In genomic region chr6:166342293-166343156, GRCh38 we compare ENCODE assay signal across 8 cellular contexts. TPM values are rescaled to one million over a fixed set of nuclear protein-coding genes. Genes with fewer than 3 reads are reported as not detected.
A peak's percentile ranks its signal among the peaks of the same experiment; 100 is the strongest.
DNase-seq lines count a peak whose midpoint lies in the region; FAIRE-seq and TF ChIP-seq lines count a peak whose summit lies in the region.

Gene SFT2D1 (minus strand): TSS chr6:166342545. CDS start chr6:166342481, 64 bp downstream.

- no peak for TF ChIP-seq RAD21 in SK-N-SH (IDR thresholded peaks at IDR 0.05; ENCODE audit: low read length)

- DNase-seq in GF-D8 (lab: John Stamatoyannopoulos, UW): peak; percentile 80
- DNase-seq in H54 (ENCODE audit: insufficient read length, low spot score): peak; percentile 72
- peak; percentile 66 for DNase-seq in LoVo (ENCODE audit: low spot score)
- DNase-seq in SK-N-SH: peak; percentile 98
- DNase-seq in activated naive CD4-positive, alpha-beta T cell treated with anti-CD3 and anti-CD28 coated beads, Interleukin-2, amount 50 U/mL, for 16 hours: peak; percentile 69
- peak; percentile 84 for DNase-seq in glomerular visceral epithelial cell (ENCODE audit: extremely low spot score)
- DNase-seq in osteoblast (ENCODE audit: insufficient read length, low spot score, missing footprints): peak; percentile 97
- DNase-seq in testis: peak; percentile 91

- TF ChIP-seq POLR2A in H54 (IDR thresholded peaks at IDR 0.05; ENCODE audit: low read depth, low read length): peak; percentile 91
- TF ChIP-seq POLR2A in testis (IDR thresholded peaks at IDR 0.05): no peak

- CTCF ChIA-PET in SK-N-SH (lab: Yijun Ruan, JAX): interaction anchor here (1.1 to 1.8 kb wide), 3 partner anchors 12 to 39 kb away, joined by 3 to 6 read pairs (median 4); no protein-coding TSS in a partner anchor

- H3K79me2 ChIP-seq in SK-N-SH (ENCODE audit: insufficient read depth) (peaks cover 53% of the 10 kb centered on the region), osteoblast (ENCODE audit: insufficient read depth, low read length) (peaks cover 52% of the 10 kb centered on the region)

- peak within 1 kb of the TSS; percentile 90 for H3K9ac ChIP-seq in SK-N-SH

- no peaks in the 10 kb centered on the region for H3K9me2 ChIP-seq in SK-N-SH

- H3K4me2 ChIP-seq in SK-N-SH (peak within 1 kb of the TSS; percentile 85), osteoblast (ENCODE audit: insufficient read depth, low read length) (peak within 1 kb of the TSS; percentile 81)

- FAIRE-seq in H54 (lab: Jason Lieb, UNC): no peak

- H3K27me3 ChIP-seq in SK-N-SH (ENCODE audit: insufficient read depth) (no peaks in the 10 kb centered on the region), osteoblast (ENCODE audit: insufficient read depth, low read length) (no peaks in the 10 kb centered on the region), testis (no peaks in the 10 kb centered on the region)

- H3F3A ChIP-seq in SK-N-SH (replicated peaks; ENCODE audit: insufficient read depth): no peaks in the 10 kb centered on the region

- H3K9me3 ChIP-seq in SK-N-SH (no peaks in the 10 kb centered on the region), osteoblast (ENCODE audit: low read depth, low read length) (no peaks in the 10 kb centered on the region), testis (no peaks in the 10 kb centered on the region)

- H3K4me1 ChIP-seq in SK-N-SH (ENCODE audit: control insufficient read depth in 1 of 2, insufficient read depth in 2 of 2, low read depth in 1 of 2, low read length in 1 of 2) (peaks cover 4 to 19% of the 10 kb centered on the region in 2 experiments; a peak in 2 of 4 replicates), osteoblast (ENCODE audit: insufficient read depth, low read length) (peaks cover 14% of the 10 kb centered on the region), testis (peaks cover 16% of the 10 kb centered on the region)

- intact Hi-C loops in testis (cut with DNase I; ENCODE audit: low total_unique reads): no loop called here

- H3K4me3 ChIP-seq in SK-N-SH (ENCODE audit: low read depth in 2 of 2, low read length in 1 of 2) (peak within 1 kb of the TSS; percentile 82 to 88), osteoblast (ENCODE audit: insufficient read depth, low read length) (peak within 1 kb of the TSS; percentile 95), testis (peak within 1 kb of the TSS; percentile 89 to 97)

- H2AFZ ChIP-seq in SK-N-SH (ENCODE audit: low read depth): peak within 1 kb of the TSS; percentile 89
- H2AFZ ChIP-seq in osteoblast (ENCODE audit: low read length): peak within 1 kb of the TSS; percentile 97

- TF ChIP-seq CTCF in SK-N-SH (IDR thresholded peaks at IDR 0.05): no peak
- no peak for TF ChIP-seq CTCF in osteoblast (IDR thresholded peaks at IDR 0.05; ENCODE audit: extremely low read depth, low read depth, low read length)
- TF ChIP-seq CTCF in testis (IDR thresholded peaks at IDR 0.05): no peak

- H3K27ac ChIP-seq in SK-N-SH (ENCODE audit: low read depth in 2 of 2, low read length in 1 of 2) (peak within 1 kb of the TSS; percentile 76 to 87; a peak in 3 of 4 replicates), osteoblast (ENCODE audit: low read depth, low read length) (peak within 1 kb of the TSS; percentile 92), testis (peak within 1 kb of the TSS; percentile 85 to 86)

- H3K36me3 ChIP-seq in SK-N-SH (replicated peaks in 1 of 2; ENCODE audit: control insufficient read depth in 1 of 2, insufficient read depth in 2 of 2, low read length in 1 of 2): peaks cover 0 to 5% of the 10 kb centered on the region in 2 experiments
- H3K36me3 ChIP-seq in osteoblast (ENCODE audit: insufficient read depth, low read length): peaks cover 4% of the 10 kb centered on the region
- no peaks in the 10 kb centered on the region for H3K36me3 ChIP-seq in testis (ENCODE audit: low read depth, missing control alignments)

- WGBS in SK-N-SH (ENCODE audit: low lambda C conversion rate): 13% methylated on average over 3 of the region's 77 CpGs
- 0% methylated on average over 16 to 40 of the region's 77 CpGs for WGBS in testis, 2 donors

- TF ChIP-seq EP300 in SK-N-SH (IDR thresholded peaks at IDR 0.05; ENCODE audit: borderline replicate concordance in 1 of 2, low read depth in 1 of 2, low read length in 1 of 2): no peak

- POLR2A ChIA-PET in SK-N-SH (lab: Yijun Ruan, JAX): no interaction called here

- peaks cover 31% of the 10 kb centered on the region for H4K20me1 ChIP-seq in SK-N-SH (ENCODE audit: insufficient read depth)
- H4K20me1 ChIP-seq in osteoblast (ENCODE audit: insufficient read depth, low read length): peaks cover 34% of the 10 kb centered on the region

TF ChIP-seq in SK-N-SH, 30 proteins besides CTCF, POLR2A, EP300 and RAD21:
- TF ChIP-seq JUND (IDR thresholded peaks at IDR 0.05) (no peak), PBX3 (IDR thresholded peaks at IDR 0.05) (no peak), ELF1 (IDR thresholded peaks at IDR 0.05) (peak; percentile 89), TAF1 (IDR thresholded peaks at IDR 0.05; ENCODE audit: borderline replicate concordance, low read depth, low read length) (peak; percentile 70), FOXJ3 (CRISPR knock-in tag; IDR thresholded peaks at IDR 0.05) (peak; percentile 75), FOXM1 (IDR thresholded peaks at IDR 0.05; ENCODE audit: low read depth) (no peak), YY1 (IDR thresholded peaks at IDR 0.05; ENCODE audit: low read depth) (0 out of 2 replicates have a peak, but pooled peaks have one; percentile 24), SMC3 (IDR thresholded peaks at IDR 0.05; ENCODE audit: low read depth, low read length) (no peak), SIN3A (IDR thresholded peaks at IDR 0.05; ENCODE audit: borderline replicate concordance, low read depth, low read length) (peak; percentile 32; the same call in 1 of the 2 replicates), TCF12 (IDR thresholded peaks at IDR 0.05) (no peak), GABPA (IDR thresholded peaks at IDR 0.05; ENCODE audit: low read depth) (peak; percentile 88), RCOR1 (IDR thresholded peaks at IDR 0.05; ENCODE audit: low read length) (no peak), FOSL2 (IDR thresholded peaks at IDR 0.05; ENCODE audit: borderline replicate concordance, low read depth) (no peak), MXI1 (IDR thresholded peaks at IDR 0.05; ENCODE audit: low read depth, low read length) (no peak; the same call in 1 of the 2 replicates), NRF1 (IDR thresholded peaks at IDR 0.05; ENCODE audit: low read depth, low read length) (peak; percentile 80), RFX5 (IDR thresholded peaks at IDR 0.05; ENCODE audit: low read length) (no peak), POLR2AphosphoS5 (IDR thresholded peaks at IDR 0.05; ENCODE audit: low read depth, low read length) (peak; percentile 96), MAX (IDR thresholded peaks at IDR 0.05; ENCODE audit: low read depth) (peak; percentile 54), CHD2 (IDR thresholded peaks at IDR 0.05; ENCODE audit: low read length, partially characterized antibody) (no peak), REST (IDR thresholded peaks at IDR 0.05; ENCODE audit: low read depth, low read length) (no peak), EZH2phosphoT487 (IDR thresholded peaks at IDR 0.05; ENCODE audit: borderline replicate concordance, low read depth) (no peak)

RNA-seq across cellular contexts. Expression of gene SFT2D1, which starts in this region (rescaled TPM):
- polyA plus RNA-seq in SK-N-SH (2012; rRNA removed): 93.4 and 131 TPM in 2 replicates
- polyA plus RNA-seq in SK-N-SH (2012; cell fraction: cytosol; rRNA removed): 116 and 156 TPM in 2 replicates
- 30.4 and 67.7 TPM in 2 replicates for polyA plus RNA-seq in SK-N-SH (2012; cell fraction: nucleus; rRNA removed)
- total RNA-seq in osteoblast: 22.1 and 25.7 TPM in 2 replicates
- total RNA-seq in testis: 10 to 100 TPM; 45.7 to 64.6 TPM
- 68.3 TPM for polyA plus RNA-seq in testis (ENCODE audit: insufficient read depth, low read depth, low replicate concordance)

Comparison
In these comparisons a context has a peak if more than half of its experiments do, and no peak if none do; other contexts are left out.
1. Peak in every context shown above with its lines: DNase-seq, H3K4me3 ChIP-seq and H3K27ac ChIP-seq.